2 cellular contexts compared by ENCODE assay signal in genomic region chr2:85057236-85057635, GRCh38.
TF ChIP-seq lines count a peak whose summit lies in the region.

No MANE protein-coding gene starts in this region.

TF ChIP-seq in HCT116, 20 proteins besides CTCF, POLR2A, EP300 and RAD21:
- TF ChIP-seq TCF7L2 (IDR thresholded peaks at IDR 0.05; ENCODE audit: borderline replicate concordance, extremely low read depth, insufficient read depth, insufficient read length) (no peak), POLR2AphosphoS5 (IDR thresholded peaks at IDR 0.05; ENCODE audit: low read depth, low read length) (peak; percentile 33), ZNF274 (IDR thresholded peaks at IDR 0.05; ENCODE audit: low read depth, low read length) (no peak), SIN3A (IDR thresholded peaks at IDR 0.05; ENCODE audit: low read depth) (no peak), EGR1 (IDR thresholded peaks at IDR 0.05; ENCODE audit: low read depth) (no peak), FOSL1 (IDR thresholded peaks at IDR 0.05; ENCODE audit: low read depth) (no peak), ZFX (IDR thresholded peaks at IDR 0.05) (no peak)
TF ChIP-seq in HCT116: peak in this region for 1.

TF ChIP-seq in HepG2, 621 proteins besides CTCF, POLR2A, EP300 and RAD21 (continued from another document):
- TF ChIP-seq RARG (CRISPR knock-in tag; IDR thresholded peaks at IDR 0.05; ENCODE audit: low read depth), result no peak
